In the genomic region with DNA sequence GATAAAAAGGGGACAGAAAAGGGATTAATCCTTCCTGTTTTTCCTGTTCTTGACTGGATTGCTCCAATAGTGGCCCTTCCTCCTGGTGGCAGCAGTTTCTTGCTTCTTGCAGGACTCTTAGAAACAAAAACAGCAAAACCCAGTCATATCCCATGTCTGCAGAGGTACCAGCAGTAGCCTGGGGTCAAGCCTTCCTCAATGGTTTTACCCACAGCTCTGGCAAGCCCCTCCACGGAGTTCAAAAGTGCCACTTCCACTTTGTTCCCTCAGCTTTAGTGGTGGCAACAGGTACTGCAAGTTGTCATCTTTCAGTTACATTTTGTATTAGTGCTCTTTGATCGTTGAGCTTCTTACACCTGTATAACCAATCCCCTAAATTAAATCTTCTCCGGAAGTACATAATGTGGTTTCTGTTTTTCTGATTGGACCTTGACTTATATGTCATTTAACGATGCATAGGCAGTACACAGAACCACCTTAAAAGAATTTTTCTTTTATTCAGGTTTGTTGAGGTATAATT, we compare ENCODE assay signal across 8 cellular contexts. TPM values are rescaled to one million over a fixed set of nuclear protein-coding genes. Genes with fewer than 3 reads are reported as not detected.
DNase-seq lines count a peak whose midpoint lies in the region; ATAC-seq and TF ChIP-seq lines count a peak whose summit lies in the region.

No MANE protein-coding gene starts in this region.

- peak; percentile 17 for DNase-seq in AG08396 (ENCODE audit: low spot score)
- DNase-seq in GDM1 (lab: John Stamatoyannopoulos, UW) = peak; percentile 8
- peak; percentile 4 for DNase-seq in SK-N-DZ (ENCODE audit: low spot score)
- no peak for DNase-seq in esophagus squamous epithelium (lab: John Stamatoyannopoulos, UW)
- DNase-seq in smooth muscle cell (lab: John Stamatoyannopoulos, UW; ENCODE audit: unreplicated experiment) = no peak
- no peak for DNase-seq in amygdala (lab: John Stamatoyannopoulos, UW)

- H3K27ac ChIP-seq in esophagus squamous epithelium (no peak overlapping the region), smooth muscle cell (ENCODE audit: low read depth) (no peak overlapping the region)

- H3K27me3 ChIP-seq in esophagus squamous epithelium (peaks cover 0 to 3% (median 0%) of the 10 kb centered on the region in 4 donors), smooth muscle cell (ENCODE audit: low read depth) (no peaks in the 10 kb centered on the region)

- no peaks in the 10 kb centered on the region for H3K9me3 ChIP-seq in esophagus squamous epithelium
- no peaks in the 10 kb centered on the region for H3K9me3 ChIP-seq in smooth muscle cell (replicated peaks; ENCODE audit: low read depth)

- no peaks in the 10 kb centered on the region for H3F3A ChIP-seq in smooth muscle cell (ENCODE audit: low read depth)

- no peak for TF ChIP-seq POLR2A in esophagus squamous epithelium (IDR thresholded peaks at IDR 0.05)

- H3K4me1 ChIP-seq in esophagus squamous epithelium (peaks cover 0 to 8% (median 0%) of the 10 kb centered on the region in 3 donors), smooth muscle cell (ENCODE audit: low read depth) (no peaks in the 10 kb centered on the region)

- 36 to 46% methylated on average over 4 of the region's 4 CpGs for WGBS in esophagus squamous epithelium, 2 donors
- 53% methylated on average over 4 of the region's 4 CpGs for WGBS in smooth muscle cell (ENCODE audit: low lambda C conversion rate)

- intact Hi-C loops in esophagus squamous epithelium (cut with DNase I) = no loop called here

- H2AFZ ChIP-seq in smooth muscle cell (ENCODE audit: low read depth) = peak overlapping the region; percentile 90

- H4K20me1 ChIP-seq in smooth muscle cell (ENCODE audit: low read depth) = no peaks in the 10 kb centered on the region

- H3K9ac ChIP-seq in smooth muscle cell (ENCODE audit: low read depth) = no peak overlapping the region

- no peak overlapping the region for H3K4me2 ChIP-seq in smooth muscle cell

- peak; percentile 88 for ATAC-seq in HG03066 (IDR thresholded peaks at IDR 0.05; ENCODE audit: low read depth, unreplicated experiment)
- ATAC-seq in HG02884 (IDR thresholded peaks at IDR 0.05; ENCODE audit: unreplicated experiment) = no peak

- no peaks in the 10 kb centered on the region for H3K79me2 ChIP-seq in smooth muscle cell (ENCODE audit: low read depth)

- TF ChIP-seq CTCF in esophagus squamous epithelium (IDR thresholded peaks at IDR 0.05) (peak; percentile 48 to 70 (median 60)), smooth muscle cell (IDR thresholded peaks at IDR 0.05; ENCODE audit: borderline replicate concordance, insufficient read depth, poor library complexity, severe bottlenecking) (peak; percentile 46)

- H3K36me3 ChIP-seq in esophagus squamous epithelium (no peaks in the 10 kb centered on the region), smooth muscle cell (ENCODE audit: low read depth) (no peaks in the 10 kb centered on the region)

- H3K4me3 ChIP-seq in esophagus squamous epithelium (no peak overlapping the region), smooth muscle cell (no peak overlapping the region)

RNA-seq across cellular contexts. Expression of a gene that starts 8.7 kb away (rescaled TPM):
- polyA plus RNA-seq in SK-N-DZ (2014; cell fraction: cytosol; rRNA removed) = 22.8 and 23.3 TPM in 2 replicates
- 10.2 and 16.3 TPM in 2 replicates for polyA plus RNA-seq in SK-N-DZ (2014; cell fraction: nucleus; rRNA removed)
- total RNA-seq in esophagus squamous epithelium (10 to 100 TPM in 2 of 4 donors, 1 to 10 TPM in 2; 5.9 to 17.7 (median 10.9) TPM), smooth muscle cell (41.9 and 51.9 TPM in 2 replicates)
- 14.1 and 20.5 TPM in 2 replicates for polyA plus RNA-seq in smooth muscle cell

Comparison
In these comparisons a context has a peak if more than half of its experiments do, and no peak if none do; other contexts are left out.
1. DNase-seq: peak in AG08396 (single experiment), GDM1 (single experiment) and SK-N-DZ (single experiment); none in esophagus squamous epithelium (single experiment), smooth muscle cell (single experiment) and amygdala (0 of 56).